In the genomic region with DNA sequence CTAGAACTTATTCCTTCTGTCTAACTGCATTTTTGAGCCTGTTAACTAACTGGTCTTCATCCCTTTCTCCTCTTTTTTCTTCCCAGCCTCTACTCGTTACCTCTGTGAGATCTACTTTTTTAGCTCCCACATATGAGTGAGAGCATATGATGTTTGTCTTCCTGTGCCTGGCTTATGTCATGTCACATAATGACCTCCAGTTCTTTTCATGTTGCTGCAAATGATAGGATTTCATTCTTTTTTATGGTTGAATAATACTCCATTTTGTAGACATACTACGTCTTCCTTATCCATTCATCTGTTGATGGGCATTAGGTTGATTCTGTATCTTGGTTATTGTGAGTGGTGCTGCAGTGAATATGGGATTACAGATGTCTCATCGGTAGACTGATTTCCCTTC, we compare ENCODE assay signal across 3 cellular contexts.
TF ChIP-seq lines count a peak whose summit lies in the region.

No MANE protein-coding gene starts in this region.

TF ChIP-seq in SK-N-SH treated with all-trans-retinoic acid at 6 μM for 48 hours, 23 proteins besides CTCF, POLR2A, EP300 and RAD21 (continued from another document):
- TF ChIP-seq PATZ1 (CRISPR knock-in tag; IDR thresholded peaks at IDR 0.05; ENCODE audit: borderline replicate concordance) (no peak), ZNF70 (CRISPR knock-in tag; IDR thresholded peaks at IDR 0.05) (peak; percentile 76; the same call in 1 of the 2 replicates)

TF ChIP-seq in SK-N-SH, 30 proteins besides CTCF, POLR2A, EP300 and RAD21 (continued from another document):
- TF ChIP-seq RFX5 (IDR thresholded peaks at IDR 0.05; ENCODE audit: low read length) (no peak), NFIC (IDR thresholded peaks at IDR 0.05; ENCODE audit: borderline replicate concordance) (no peak), JUND (IDR thresholded peaks at IDR 0.05) (no peak), NRF1 (IDR thresholded peaks at IDR 0.05; ENCODE audit: low read depth, low read length) (no peak), ELF1 (IDR thresholded peaks at IDR 0.05) (no peak), EZH2phosphoT487 (IDR thresholded peaks at IDR 0.05; ENCODE audit: borderline replicate concordance, low read depth) (no peak), FOXJ3 (CRISPR knock-in tag; IDR thresholded peaks at IDR 0.05) (no peak), RCOR1 (IDR thresholded peaks at IDR 0.05; ENCODE audit: low read length) (no peak), IRF3 (IDR thresholded peaks at IDR 0.05; ENCODE audit: low read depth, low read length) (no peak), POLR2AphosphoS5 (IDR thresholded peaks at IDR 0.05; ENCODE audit: low read depth, low read length) (no peak), FOSL2 (IDR thresholded peaks at IDR 0.05; ENCODE audit: borderline replicate concordance, low read depth) (no peak), GATA2 (CRISPR knock-in tag; IDR thresholded peaks at IDR 0.05) (no peak), FOXM1 (IDR thresholded peaks at IDR 0.05; ENCODE audit: low read depth) (no peak), TCF12 (IDR thresholded peaks at IDR 0.05) (no peak), YY1 (IDR thresholded peaks at IDR 0.05; ENCODE audit: low read depth) (no peak), GABPA (IDR thresholded peaks at IDR 0.05; ENCODE audit: low read depth) (no peak), MXI1 (IDR thresholded peaks at IDR 0.05; ENCODE audit: low read depth, low read length) (no peak), SIN3A (IDR thresholded peaks at IDR 0.05; ENCODE audit: borderline replicate concordance, low read depth, low read length) (no peak)
- TF ChIP-seq, protein P1, sequence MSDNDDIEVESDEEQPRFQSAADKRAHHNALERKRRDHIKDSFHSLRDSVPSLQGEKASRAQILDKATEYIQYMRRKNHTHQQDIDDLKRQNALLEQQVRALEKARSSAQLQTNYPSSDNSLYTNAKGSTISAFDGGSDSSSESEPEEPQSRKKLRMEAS (IDR thresholded peaks at IDR 0.05; ENCODE audit: low read depth): no peak

TF ChIP-seq in HepG2, 621 proteins besides CTCF, POLR2A, EP300 and RAD21:
- TF ChIP-seq HOMEZ (CRISPR knock-in tag; IDR thresholded peaks at IDR 0.05; ENCODE audit: low read depth) (no peak), RFXAP (CRISPR knock-in tag; IDR thresholded peaks at IDR 0.05; ENCODE audit: borderline replicate concordance) (no peak), ZFP91 (CRISPR knock-in tag; IDR thresholded peaks at IDR 0.05; ENCODE audit: borderline replicate concordance) (no peak), ZFP37 (CRISPR knock-in tag; IDR thresholded peaks at IDR 0.05; ENCODE audit: borderline replicate concordance) (no peak), ZBTB40 (IDR thresholded peaks at IDR 0.05) (no peak), ZBTB40 (CRISPR knock-in tag; IDR thresholded peaks at IDR 0.05) (no peak), KAT8 (CRISPR knock-in tag; IDR thresholded peaks at IDR 0.05) (0 out of 2 replicates have a peak, but pooled peaks have one; percentile 0)
